Comparison of ENCODE assay signal across 2 cellular contexts in the genomic region with DNA sequence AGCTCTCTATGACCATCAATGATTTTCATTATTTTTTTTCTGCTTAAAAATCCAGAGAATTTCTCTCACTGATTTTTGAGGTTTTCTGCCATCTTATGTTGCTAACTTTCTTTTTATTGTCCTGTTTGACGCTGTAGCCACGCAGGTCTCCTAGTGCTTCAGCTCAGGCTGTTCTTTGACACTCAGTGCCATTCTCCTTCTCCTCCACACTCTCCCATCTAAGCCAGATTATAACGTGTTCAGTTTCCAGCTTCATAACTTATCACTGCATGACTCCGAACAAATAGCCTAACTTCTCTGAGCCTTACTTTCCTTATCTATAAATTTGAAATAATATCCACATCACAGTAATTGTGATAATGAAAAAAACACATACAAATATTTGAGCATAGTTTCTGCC.
TF ChIP-seq lines count a peak whose summit lies in the region.

No MANE protein-coding gene starts in this region.

TF ChIP-seq in IMR-90, 13 proteins besides CTCF, POLR2A, EP300 and RAD21:
- TF ChIP-seq RFX5 (IDR thresholded peaks at IDR 0.05; ENCODE audit: low read depth, low read length) = no peak
- TF ChIP-seq NFE2L2 (IDR thresholded peaks at IDR 0.05; ENCODE audit: low read depth, low read length) = no peak
TF ChIP-seq in IMR-90: peak in this region for 0.

TF ChIP-seq in endothelial cell of umbilical vein, 7 proteins besides CTCF, POLR2A, EP300 and RAD21:
- TF ChIP-seq GATA2 (IDR thresholded peaks at IDR 0.05; ENCODE audit: insufficient read depth, insufficient read length, low read depth, low read length) = no peak
- TF ChIP-seq, protein P1, sequence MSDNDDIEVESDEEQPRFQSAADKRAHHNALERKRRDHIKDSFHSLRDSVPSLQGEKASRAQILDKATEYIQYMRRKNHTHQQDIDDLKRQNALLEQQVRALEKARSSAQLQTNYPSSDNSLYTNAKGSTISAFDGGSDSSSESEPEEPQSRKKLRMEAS (IDR thresholded peaks at IDR 0.05; ENCODE audit: insufficient read depth, insufficient read length) = no peak
- no peak for TF ChIP-seq FOS (IDR thresholded peaks at IDR 0.05; ENCODE audit: borderline replicate concordance, insufficient read depth, low read length)
- TF ChIP-seq JUN (IDR thresholded peaks at IDR 0.05; ENCODE audit: borderline replicate concordance, insufficient read depth, insufficient read length, low read depth) = no peak
- no peak for TF ChIP-seq POLR2AphosphoS5 (IDR thresholded peaks at IDR 0.05; ENCODE audit: insufficient read depth, low read depth, low read length)
- no peak for TF ChIP-seq EZH2 (IDR thresholded peaks at IDR 0.05; ENCODE audit: borderline replicate concordance, low read depth, low read length, severe bottlenecking)
- no peak for TF ChIP-seq MYC (IDR thresholded peaks at IDR 0.05; ENCODE audit: low read depth, low read length)
